25 cellular contexts compared by ENCODE assay signal in genomic region chr2:65175894-65176527, GRCh38.
"Had no signal": no experiment of that assay in that cellular context is flagged by ENCODE, and none has a peak within 500 bp of the region (broad histone marks: within the 10 kb centered on the region; RNA-seq: fewer than 3 reads in every experiment).

No MANE protein-coding gene starts in this region.

- DNase-seq: activated CD4-positive, alpha-beta T cell treated with anti-CD3 and anti-CD28 coated beads, Interleukin-2, amount 10 ng/mL, durations not matched to agents 7 days and 5 days; activated CD8-positive, alpha-beta memory T cell treated with anti-CD3 and anti-CD28 coated beads, Interleukin-2, amount 50 U/mL, for 4 hours; activated T-cell treated with anti-CD3 and anti-CD28 coated beads, Interleukin-2, amount 50 U/mL, for 24 hours; brain microvascular endothelial cell; effector memory CD4-positive, alpha-beta T cell; glutamatergic neuron; hypothalamus; left ventricle myocardium superior; mammary epithelial cell; midbrain; natural killer cell; pancreas; psoas muscle; stimulated activated CD4-positive, alpha-beta T cell treated with anti-CD3 and anti-CD28 coated beads, Interleukin-4, amount 100 ng/mL, for 24 hours; stimulated activated naive CD4-positive, alpha-beta T cell treated with Interleukin-2 at 50 U/mL for 16 hours; thyroid gland had no signal

- FAIRE-seq: frontal cortex, islet of Langerhans, pancreas had no signal

- H3K9me3 ChIP-seq: ascending aorta, neutrophil, pancreas, psoas muscle, right atrium auricular region, thyroid gland had no signal

- H3K27me3 ChIP-seq: ascending aorta, brain microvascular endothelial cell, neutrophil, pancreas, right atrium auricular region, thyroid gland had no signal

- ATAC-seq: activated CD4-positive, CD25-positive, alpha-beta regulatory T cell treated with anti-CD3 and anti-CD28 coated beads, Interleukin-2, amount 50 U/mL, for 24 hours; activated naive CD4-positive, alpha-beta T cell treated with anti-CD3 and anti-CD28 coated beads, Interleukin-2, amount 50 U/mL, for 72 hours; activated T-helper 17 cell treated with anti-CD3 and anti-CD28 coated beads, Interleukin-2, amount 50 U/mL, for 72 hours; left ventricle myocardium superior; natural killer cell; pancreas had no signal

- H3K36me3 ChIP-seq: ascending aorta, brain microvascular endothelial cell, neutrophil, pancreas, right atrium auricular region, thyroid gland had no signal

- H3K27ac ChIP-seq: ascending aorta, brain microvascular endothelial cell, neutrophil, pancreas, psoas muscle, right atrium auricular region, thyroid gland, VCaP had no signal

- H3K4me3 ChIP-seq: ascending aorta, pancreas, psoas muscle, right atrium auricular region, thyroid gland had no signal

- H3K4me1 ChIP-seq: ascending aorta, psoas muscle, right atrium auricular region, thyroid gland had no signal
